ENCODE assay signal across 8 cellular contexts in genomic region chr16:88662222-88662842, GRCh38. TPM values are rescaled to one million over a fixed set of nuclear protein-coding genes. Genes with fewer than 3 reads are reported as not detected.
DNase-seq lines count a peak whose midpoint lies in the region; ATAC-seq and TF ChIP-seq lines count a peak whose summit lies in the region.

No MANE protein-coding gene starts in this region.

- ATAC-seq in activated T-cell treated with anti-CD3 and anti-CD28 coated beads, Interleukin-2, amount 50 U/mL, for 4 hours: peak in 1 of 2 donors; percentile 0
- no peak for ATAC-seq in RWPE2 (ENCODE audit: low read depth)
- no peak for ATAC-seq in HG02623 (IDR thresholded peaks at IDR 0.05; ENCODE audit: unreplicated experiment)

- peaks cover 16% of the 10 kb centered on the region for H3K4me1 Mint-ChIP-seq in activated T-cell treated with anti-CD3 and anti-CD28 coated beads, Interleukin-2, amount 50 U/mL, for 4 hours (ENCODE audit: low read depth)

- H3K4me3 Mint-ChIP-seq in activated T-cell treated with anti-CD3 and anti-CD28 coated beads, Interleukin-2, amount 50 U/mL, for 4 hours: peak overlapping the region; percentile 91

- intact Hi-C loops in prostate gland (cut with DNase I): loop anchor here (2.0 kb wide), 1 partner anchor 92 kb away; the partner anchor contains the start of gene ZC3H18

- no peaks in the 10 kb centered on the region for H3K27me3 Mint-ChIP-seq in activated T-cell treated with anti-CD3 and anti-CD28 coated beads, Interleukin-2, amount 50 U/mL, for 4 hours (ENCODE audit: low read depth)

- H3K27me3 ChIP-seq in RWPE2 (ENCODE audit: insufficient read depth, poor library complexity, severe bottlenecking) (no peaks in the 10 kb centered on the region), esophagus (ENCODE audit: control insufficient read depth in 1 of 2, insufficient read depth in 2 of 2, low read length in 2 of 2) (no peaks in the 10 kb centered on the region), prostate gland (replicated peaks; ENCODE audit: insufficient read depth) (no peaks in the 10 kb centered on the region)

- no peaks in the 10 kb centered on the region for H3K9me3 ChIP-seq in RWPE2 (ENCODE audit: severe bottlenecking)
- H3K9me3 ChIP-seq in esophagus (ENCODE audit: control insufficient read depth in 2 of 2, insufficient read depth in 1 of 2, low read depth in 1 of 2, low read length in 1 of 2): no peaks in the 10 kb centered on the region
- no peaks in the 10 kb centered on the region for H3K9me3 ChIP-seq in prostate gland

- TF ChIP-seq CTCF in RWPE2 (IDR thresholded peaks at IDR 0.05; ENCODE audit: poor library complexity, severe bottlenecking): no peak
- TF ChIP-seq CTCF in prostate gland (IDR thresholded peaks at IDR 0.05): no peak

- WGBS in esophagus, 2 donors: 1 to 2% methylated on average over 45 to 49 of the region's 49 CpGs
- WGBS in prostate gland: 1% methylated on average over 33 of the region's 49 CpGs

- H3K4me3 ChIP-seq in RWPE2 (ENCODE audit: severe bottlenecking) (peak overlapping the region; percentile 92), esophagus (ENCODE audit: low read depth in 1 of 2, low read length in 2 of 2) (peak overlapping the region; percentile 75 to 99), prostate gland (peak overlapping the region; percentile 67 to 91)

- DNase-seq in activated T-cell treated with anti-CD3 and anti-CD28 coated beads, Interleukin-2, amount 50 U/mL, for 4 hours: no peak
- DNase-seq in activated T-cell treated with anti-CD3 and anti-CD28 coated beads, Interleukin-2, amount 50 U/mL, for 1 hour: no peak
- DNase-seq in RWPE2 (ENCODE audit: low spot score): no peak
- no peak for DNase-seq in prostate gland (ENCODE audit: low spot score)
- no peak for DNase-seq in HCEC 1CT
- no peak for DNase-seq in SIG-M5 treated with dmso at 0.1 percent for 504 hours (lab: John Stamatoyannopoulos, UW; ENCODE audit: unreplicated experiment)

- TF ChIP-seq POLR2A in prostate gland (IDR thresholded peaks at IDR 0.05): no peak

- peak overlapping the region; percentile 79 for H3K27ac ChIP-seq in RWPE2 (ENCODE audit: poor library complexity, severe bottlenecking)
- peak overlapping the region; percentile 85 to 92 for H3K27ac ChIP-seq in esophagus (ENCODE audit: low read depth in 2 of 2, low read length in 1 of 2)
- H3K27ac ChIP-seq in prostate gland: peak overlapping the region; percentile 71 to 88

- H3K36me3 Mint-ChIP-seq in activated T-cell treated with anti-CD3 and anti-CD28 coated beads, Interleukin-2, amount 50 U/mL, for 4 hours (ENCODE audit: insufficient read depth): peaks cover 3% of the 10 kb centered on the region

- peaks cover 7% of the 10 kb centered on the region for H3K4me1 ChIP-seq in RWPE2 (ENCODE audit: insufficient read depth, poor library complexity, severe bottlenecking)
- H3K4me1 ChIP-seq in esophagus (ENCODE audit: control insufficient read depth in 2 of 2, insufficient read depth in 2 of 2, low read length in 1 of 2): no peaks in the 10 kb centered on the region
- no peaks in the 10 kb centered on the region for H3K4me1 ChIP-seq in prostate gland (replicated peaks)

- peaks cover 47% of the 10 kb centered on the region for H3K36me3 ChIP-seq in RWPE2 (ENCODE audit: low read depth)
- peaks cover 0 to 15% of the 10 kb centered on the region in 2 donors for H3K36me3 ChIP-seq in esophagus (ENCODE audit: control insufficient read depth in 2 of 2, insufficient read depth in 2 of 2, low read length in 1 of 2)
- H3K36me3 ChIP-seq in prostate gland: no peaks in the 10 kb centered on the region

- H3K9me3 Mint-ChIP-seq in activated T-cell treated with anti-CD3 and anti-CD28 coated beads, Interleukin-2, amount 50 U/mL, for 4 hours: no peaks in the 10 kb centered on the region

RNA-seq across cellular contexts. Expression of gene MVD, which starts 0.6 kb away (rescaled TPM):
- total RNA-seq in activated T-cell treated with anti-CD3 and anti-CD28 coated beads, Interleukin-2, amount 50 U/mL, for 4 hours: 10 to 100 TPM; 39.0 to 49.2 (median 44.4) TPM
- polyA plus RNA-seq in esophagus: 100 to 1,000 TPM in 1 of 2 donors, 10 to 100 TPM in 1; 92.5 to 149 TPM
- total RNA-seq in prostate gland: 10 to 100 TPM; 34.7 to 40.0 TPM

RNA-seq across cellular contexts. Expression of gene CYBA, which starts 11.5 kb away (rescaled TPM):
- total RNA-seq in activated T-cell treated with anti-CD3 and anti-CD28 coated beads, Interleukin-2, amount 50 U/mL, for 4 hours: 100 to 1,000 TPM; 110 to 147 (median 117) TPM
- 10 to 100 TPM; 58.5 to 67.8 TPM for polyA plus RNA-seq in esophagus
- total RNA-seq in prostate gland: 100 to 1,000 TPM in 1 of 2 donors, 10 to 100 TPM in 1; 86.0 to 155 TPM

RNA-seq across cellular contexts. Expression of gene IL17C, which starts 24.0 kb away (rescaled TPM):
- not detected for total RNA-seq in activated T-cell treated with anti-CD3 and anti-CD28 coated beads, Interleukin-2, amount 50 U/mL, for 4 hours
- polyA plus RNA-seq in esophagus: under 1 TPM; 0.07 to 0.59 TPM
- under 1 TPM in 1 of 2 donors, not detected in 1; 0.97 TPM for total RNA-seq in prostate gland

RNA-seq across cellular contexts. Expression of gene SNAI3, which starts 24.0 kb away (rescaled TPM):
- total RNA-seq in activated T-cell treated with anti-CD3 and anti-CD28 coated beads, Interleukin-2, amount 50 U/mL, for 4 hours: 1 to 10 TPM in 2 of 3 donors, under 1 TPM in 1; 0.90 to 1.3 (median 1.2) TPM
- polyA plus RNA-seq in esophagus: under 1 TPM; 0.24 to 0.28 TPM
- 1 to 10 TPM in 1 of 2 donors, under 1 TPM in 1; 0.46 to 2.8 TPM for total RNA-seq in prostate gland

RNA-seq across cellular contexts. Expression of gene RNF166, which starts 43.9 kb away (rescaled TPM):
- total RNA-seq in activated T-cell treated with anti-CD3 and anti-CD28 coated beads, Interleukin-2, amount 50 U/mL, for 4 hours: 10 to 100 TPM; 28.0 to 45.7 (median 30.6) TPM
- 10 to 100 TPM in 1 of 2 donors, 1 to 10 TPM in 1; 5.2 to 11.7 TPM for polyA plus RNA-seq in esophagus
- 10 to 100 TPM; 11.6 to 30.3 TPM for total RNA-seq in prostate gland
